ENCODE assay signal across 28 cellular contexts in the genomic region with DNA sequence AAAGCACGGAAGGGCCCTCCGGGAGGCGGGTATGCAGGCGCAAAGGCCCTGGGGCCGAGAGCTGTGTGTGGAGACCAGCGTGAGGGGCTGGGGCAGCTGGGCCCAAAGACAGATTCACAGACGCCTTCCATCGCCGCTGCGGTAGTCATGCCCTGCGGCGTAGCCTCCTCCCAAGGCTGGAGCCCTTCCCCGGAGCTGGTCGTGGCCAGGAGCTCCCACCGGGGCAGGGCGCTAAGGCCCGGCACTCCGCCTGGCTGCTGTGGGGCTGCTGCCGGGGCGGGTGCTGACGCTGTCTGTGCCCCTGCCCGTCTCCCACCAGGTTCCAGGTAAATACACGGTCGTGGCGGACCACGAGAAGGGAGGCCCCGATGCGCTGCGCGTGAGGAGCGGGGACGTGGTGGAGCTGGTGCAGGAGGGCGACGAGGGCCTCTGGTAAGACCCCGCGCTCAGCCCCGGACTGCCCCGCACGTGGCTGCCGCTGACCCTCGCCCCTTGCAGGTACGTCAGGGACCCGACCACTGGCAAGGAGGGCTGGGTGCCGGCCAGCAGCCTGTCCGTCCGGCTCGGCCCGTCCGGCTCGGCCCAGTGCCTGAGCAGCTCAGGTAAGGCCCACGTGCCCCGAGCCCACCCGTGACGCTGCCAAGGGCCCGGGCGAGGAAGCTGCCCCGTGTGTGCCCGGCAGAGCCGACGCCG. TPM values are rescaled to one million over a fixed set of nuclear protein-coding genes. Genes with fewer than 3 reads are reported as not detected.
A peak's percentile ranks its signal among the peaks of the same experiment; 100 is the strongest.
DNase-seq lines count a peak whose midpoint lies in the region; ATAC-seq and TF ChIP-seq lines count a peak whose summit lies in the region.
"Had no signal": no experiment of that assay in that cellular context is flagged by ENCODE, and none has a peak within 500 bp of the region (broad histone marks: within the 10 kb centered on the region; RNA-seq: fewer than 3 reads in every experiment).

No MANE protein-coding gene starts in this region.

- no peak overlapping the region for H3K4me2 ChIP-seq in GM23338

- no peaks in the 10 kb centered on the region for H3K9me3 ChIP-seq in testis

- H3K36me3 ChIP-seq in GM23338 (ENCODE audit: insufficient read depth): no peaks in the 10 kb centered on the region
- H3K36me3 ChIP-seq in testis (ENCODE audit: low read depth, missing control alignments): no peaks in the 10 kb centered on the region

- no peaks in the 10 kb centered on the region for H3K9me2 ChIP-seq in GM23338 (ENCODE audit: insufficient read depth)

- no peaks in the 10 kb centered on the region for H4K20me1 ChIP-seq in GM23338 (replicated peaks; ENCODE audit: insufficient read depth)

- TF ChIP-seq CTCF in GM23338 (conservative IDR thresholded peaks at IDR 0.05; ENCODE audit: low read depth in 2 of 2) (no peak), chondrocyte (IDR thresholded peaks at IDR 0.05) (no peak), neural crest cell (conservative IDR thresholded peaks at IDR 0.05) (no peak), testis (IDR thresholded peaks at IDR 0.05) (no peak)

- H3K9me3 Mint-ChIP-seq in GM23338 (no peaks in the 10 kb centered on the region), chondrocyte (ENCODE audit: low read depth) (no peaks in the 10 kb centered on the region), neural crest cell (no peaks in the 10 kb centered on the region)
- H3K9me3 Mint-ChIP-seq: CD8-positive, alpha-beta T cell had no signal

- no peak overlapping the region for H2AFZ ChIP-seq in GM23338

- H3K4me1 Mint-ChIP-seq in GM23338: peaks cover 10% of the 10 kb centered on the region; the same call in 2 of the 3 replicates
- peaks cover 11% of the 10 kb centered on the region for H3K4me1 Mint-ChIP-seq in chondrocyte (ENCODE audit: low read depth)
- peaks cover 14% of the 10 kb centered on the region for H3K4me1 Mint-ChIP-seq in neural crest cell

- H3K36me3 Mint-ChIP-seq in GM23338 (ENCODE audit: low read depth) (no peaks in the 10 kb centered on the region), chondrocyte (ENCODE audit: low read depth) (no peaks in the 10 kb centered on the region), neural crest cell (ENCODE audit: low read depth) (no peaks in the 10 kb centered on the region)

- no peak overlapping the region for H3K27ac Mint-ChIP-seq in GM23338
- no peak overlapping the region for H3K27ac Mint-ChIP-seq in chondrocyte (ENCODE audit: unreplicated experiment)
- peak overlapping the region; percentile 71 for H3K27ac Mint-ChIP-seq in neural crest cell (ENCODE audit: unreplicated experiment)
- H3K27ac Mint-ChIP-seq: CD8-positive, alpha-beta T cell had no signal

- H3K4me1 ChIP-seq in GM23338 (ENCODE audit: insufficient read depth): no peaks in the 10 kb centered on the region
- no peaks in the 10 kb centered on the region for H3K4me1 ChIP-seq in testis

- DNase-seq in GM23338 (ENCODE audit: low spot score) (no peak), chondrocyte (ENCODE audit: low spot score) (peak; percentile 92), neural crest cell (ENCODE audit: low read depth, low spot score) (no peak), testis (no peak), NCI-H1694 (lab: John Stamatoyannopoulos, UW) (no peak), OCI-M1 (lab: John Stamatoyannopoulos, UW) (no peak), SW480 (ENCODE audit: low spot score) (no peak)
- DNase-seq: C1 segment of cervical spinal cord; CD8-positive, alpha-beta T cell; DMS 273 treated with DMSO at 0.1 percent for 48 hours; DMS79; EL; GF-D8; KBM-7; NCI-H1105 treated with DMSO at 0.1 percent for 48 hours; NCI-H146; NCI-H2029 treated with DMSO at 0.1 percent for 48 hours; NCI-H446 treated with DMSO at 0.1 percent for 48 hours; NCI-H526; NCI-H82; NK-92 treated with Interleukin-12 subunit alpha and Interleukin-12 subunit beta, amount 100 ng/mL, for 24 hours; SIG-M5 had no signal

- H3K27ac ChIP-seq in GM23338 (ENCODE audit: low read depth): no peak overlapping the region
- H3K27ac ChIP-seq in testis: no peak overlapping the region
- H3K27ac ChIP-seq: RWPE1, SK-N-MC had no signal

- no peak for TF ChIP-seq POLR2A in testis (IDR thresholded peaks at IDR 0.05)

- H3K27me3 ChIP-seq in GM23338 (ENCODE audit: insufficient read depth) (no peaks in the 10 kb centered on the region), testis (no peaks in the 10 kb centered on the region)

- H3F3A ChIP-seq in GM23338 (replicated peaks; ENCODE audit: low read depth): no peaks in the 10 kb centered on the region

- intact Hi-C loops in testis (cut with DNase I; ENCODE audit: low total_unique reads): no loop called here

- ATAC-seq in GM23338: peak; percentile 18
- ATAC-seq: CD8-positive, alpha-beta T cell; Panc1 had no signal

- H3K4me3 ChIP-seq in GM23338: no peak overlapping the region
- H3K4me3 ChIP-seq in testis: peak overlapping the region; percentile 29 to 44
- H3K4me3 ChIP-seq: SK-N-MC had no signal

- no peaks in the 10 kb centered on the region for H3K79me2 ChIP-seq in GM23338 (replicated peaks; ENCODE audit: insufficient read depth)

- no peak overlapping the region for H3K4me3 Mint-ChIP-seq in GM23338
- no peak overlapping the region for H3K4me3 Mint-ChIP-seq in chondrocyte (ENCODE audit: unreplicated experiment)
- H3K4me3 Mint-ChIP-seq in neural crest cell: no peak overlapping the region
- H3K4me3 Mint-ChIP-seq: CD8-positive, alpha-beta T cell had no signal

- WGBS in testis, 2 donors: 75 to 82% methylated on average over 18 to 59 of the region's 61 CpGs

- peaks cover 9% of the 10 kb centered on the region for H3K27me3 Mint-ChIP-seq in GM23338 (ENCODE audit: insufficient read depth, low read depth, poor library complexity)
- H3K27me3 Mint-ChIP-seq in chondrocyte (ENCODE audit: low read depth): peaks cover 4% of the 10 kb centered on the region
- peaks cover 4% of the 10 kb centered on the region for H3K27me3 Mint-ChIP-seq in neural crest cell (ENCODE audit: low read depth)

TF ChIP-seq in GM23338, 12 proteins besides CTCF, POLR2A, EP300 and RAD21:
- no peak for TF ChIP-seq ZNF114 (CRISPR knock-in tag; IDR thresholded peaks at IDR 0.05)
- TF ChIP-seq, protein P1, sequence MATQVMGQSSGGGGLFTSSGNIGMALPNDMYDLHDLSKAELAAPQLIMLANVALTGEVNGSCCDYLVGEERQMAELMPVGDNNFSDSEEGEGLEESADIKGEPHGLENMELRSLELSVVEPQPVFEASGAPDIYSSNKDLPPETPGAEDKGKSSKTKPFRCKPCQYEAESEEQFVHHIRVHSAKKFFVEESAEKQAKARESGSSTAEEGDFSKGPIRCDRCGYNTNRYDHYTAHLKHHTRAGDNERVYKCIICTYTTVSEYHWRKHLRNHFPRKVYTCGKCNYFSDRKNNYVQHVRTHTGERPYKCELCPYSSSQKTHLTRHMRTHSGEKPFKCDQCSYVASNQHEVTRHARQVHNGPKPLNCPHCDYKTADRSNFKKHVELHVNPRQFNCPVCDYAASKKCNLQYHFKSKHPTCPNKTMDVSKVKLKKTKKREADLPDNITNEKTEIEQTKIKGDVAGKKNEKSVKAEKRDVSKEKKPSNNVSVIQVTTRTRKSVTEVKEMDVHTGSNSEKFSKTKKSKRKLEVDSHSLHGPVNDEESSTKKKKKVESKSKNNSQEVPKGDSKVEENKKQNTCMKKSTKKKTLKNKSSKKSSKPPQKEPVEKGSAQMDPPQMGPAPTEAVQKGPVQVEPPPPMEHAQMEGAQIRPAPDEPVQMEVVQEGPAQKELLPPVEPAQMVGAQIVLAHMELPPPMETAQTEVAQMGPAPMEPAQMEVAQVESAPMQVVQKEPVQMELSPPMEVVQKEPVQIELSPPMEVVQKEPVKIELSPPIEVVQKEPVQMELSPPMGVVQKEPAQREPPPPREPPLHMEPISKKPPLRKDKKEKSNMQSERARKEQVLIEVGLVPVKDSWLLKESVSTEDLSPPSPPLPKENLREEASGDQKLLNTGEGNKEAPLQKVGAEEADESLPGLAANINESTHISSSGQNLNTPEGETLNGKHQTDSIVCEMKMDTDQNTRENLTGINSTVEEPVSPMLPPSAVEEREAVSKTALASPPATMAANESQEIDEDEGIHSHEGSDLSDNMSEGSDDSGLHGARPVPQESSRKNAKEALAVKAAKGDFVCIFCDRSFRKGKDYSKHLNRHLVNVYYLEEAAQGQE (IDR thresholded peaks at IDR 0.05; ENCODE audit: unreplicated experiment): no peak
- TF ChIP-seq EZH2 (IDR thresholded peaks at IDR 0.05; ENCODE audit: low read depth, unreplicated experiment): no peak
- no peak for TF ChIP-seq CREB1 (CRISPR knock-in tag; IDR thresholded peaks at IDR 0.05; ENCODE audit: low read depth)
- TF ChIP-seq, protein P2, sequence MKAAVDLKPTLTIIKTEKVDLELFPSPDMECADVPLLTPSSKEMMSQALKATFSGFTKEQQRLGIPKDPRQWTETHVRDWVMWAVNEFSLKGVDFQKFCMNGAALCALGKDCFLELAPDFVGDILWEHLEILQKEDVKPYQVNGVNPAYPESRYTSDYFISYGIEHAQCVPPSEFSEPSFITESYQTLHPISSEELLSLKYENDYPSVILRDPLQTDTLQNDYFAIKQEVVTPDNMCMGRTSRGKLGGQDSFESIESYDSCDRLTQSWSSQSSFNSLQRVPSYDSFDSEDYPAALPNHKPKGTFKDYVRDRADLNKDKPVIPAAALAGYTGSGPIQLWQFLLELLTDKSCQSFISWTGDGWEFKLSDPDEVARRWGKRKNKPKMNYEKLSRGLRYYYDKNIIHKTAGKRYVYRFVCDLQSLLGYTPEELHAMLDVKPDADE (IDR thresholded peaks at IDR 0.05): no peak
- no peak for TF ChIP-seq ZNF331 (CRISPR knock-in tag; IDR thresholded peaks at IDR 0.05; ENCODE audit: low read depth)

RNA-seq across cellular contexts. Expression of a gene that starts 9.4 kb away (rescaled TPM):
- 0.16 and 0.24 TPM in 2 replicates for total RNA-seq in GM23338 (2014; rRNA removed; shearing (Covaris generic))
- polyA plus RNA-seq in GM23338 (2016; fragmentation: Nextera tagmentation; extraction: Ambion mirVana) (0.16 and 0.21 TPM in 2 replicates), testis (ENCODE audit: insufficient read depth, low read depth, low replicate concordance) (2.2 TPM)
- total RNA-seq in chondrocyte (0.34 to 0.85 TPM (median 0.60 TPM) in 3 replicates), neural crest cell (1.0 and 1.2 TPM in 2 replicates), testis (1 to 10 TPM; 2.4 to 4.9 TPM)
- total RNA-seq: A673; CD8-positive, alpha-beta T cell; LHCN-M2; MCF 10A had no signal

RNA-seq across cellular contexts. Expression of a gene that starts 26.4 kb away (rescaled TPM):
- total RNA-seq in GM23338 (2014; rRNA removed; shearing (Covaris generic)): 0.76 and 1.0 TPM in 2 replicates
- polyA plus RNA-seq in GM23338 (2016; fragmentation: Nextera tagmentation; extraction: Ambion mirVana) (1.6 and 1.7 TPM in 2 replicates), testis (ENCODE audit: insufficient read depth, low read depth, low replicate concordance) (31.9 TPM)
- total RNA-seq in chondrocyte (1.9 to 2.0 TPM in 2 of 3 replicates, not detected in the other), neural crest cell (0.89 and 1.0 TPM in 2 replicates), testis (10 to 100 TPM; 19.9 to 33.7 TPM)
- total RNA-seq: A673; CD8-positive, alpha-beta T cell; MCF 10A had no signal
